Comparison of ENCODE assay signal across 28 cellular contexts in genomic region chr2:131590366-131590765, GRCh38.
"Had no signal": no experiment of that assay in that cellular context is flagged by ENCODE, and none has a peak within 500 bp of the region (broad histone marks: within the 10 kb centered on the region; RNA-seq: fewer than 3 reads in every experiment).

No MANE protein-coding gene starts in this region.

- H3K27ac Mint-ChIP-seq: stimulated activated effector memory CD8-positive, alpha-beta T cell treated with anti-CD3 and anti-CD28 coated beads, Interleukin-12 subunit alpha, Interleukin-12 subunit beta, amount 100 ng/mL, for 72 hours; stimulated activated memory B cell treated with anti-CD40 and anti-IgM and Interleukin-4, amounts not matched to agents 10 μg/mL and 1 μg/mL and 100 μg/mL, for 72 hours; stimulated activated naive B cell treated with anti-CD40 and anti-IgM and Interleukin-4, amounts not matched to agents 10 μg/mL and 1 μg/mL and 100 μg/mL, for 72 hours; stimulated activated naive CD8-positive, alpha-beta T cell treated with anti-CD3 and anti-CD28 coated beads, Interleukin-15, amount 100 ng/mL, for 72 hours; stimulated activated naive CD8-positive, alpha-beta T cell treated with anti-CD3 and anti-CD28 coated beads, Interleukin-15, Interleukin-2, amounts not matched to agents 100 ng/mL and 50 ng/mL, for 24 hours; type B pancreatic cell had no signal

- H3K4me3 Mint-ChIP-seq: stimulated activated effector memory CD8-positive, alpha-beta T cell treated with anti-CD3 and anti-CD28 coated beads, Interleukin-12 subunit alpha, Interleukin-12 subunit beta, amount 100 ng/mL, for 72 hours; stimulated activated memory B cell treated with anti-CD40 and anti-IgM and Interleukin-4, amounts not matched to agents 10 μg/mL and 1 μg/mL and 100 μg/mL, for 72 hours; stimulated activated naive B cell treated with anti-CD40 and anti-IgM and Interleukin-4, amounts not matched to agents 10 μg/mL and 1 μg/mL and 100 μg/mL, for 72 hours; stimulated activated naive CD8-positive, alpha-beta T cell treated with anti-CD3 and anti-CD28 coated beads, Interleukin-15, amount 100 ng/mL, for 72 hours; stimulated activated naive CD8-positive, alpha-beta T cell treated with anti-CD3 and anti-CD28 coated beads, Interleukin-15, Interleukin-2, amounts not matched to agents 100 ng/mL and 50 ng/mL, for 24 hours; type B pancreatic cell had no signal

- DNase-seq: stimulated activated CD4-positive, alpha-beta T cell treated with anti-CD3 and anti-CD28 coated beads, Interleukin-2, amount 100 ng/mL, for 48 hours; stimulated activated CD4-positive, alpha-beta T cell treated with anti-CD3 and anti-CD28 coated beads, Interleukin-4, amount 100 ng/mL, for 1 hour; stimulated activated CD4-positive, alpha-beta T cell treated with anti-CD3 and anti-CD28 coated beads, Interleukin-4, amount 100 ng/mL, for 24 hours; stimulated activated CD4-positive, alpha-beta T cell treated with anti-CD3 and anti-CD28 coated beads, Interleukin-4, amount 100 ng/mL, for 4 hours; stimulated activated CD8-positive, alpha-beta memory T cell treated with anti-CD3 and anti-CD28 coated beads, Interleukin-4, amount 100 ng/mL, for 48 hours; stimulated activated naive B cell treated with anti-CD40 and anti-IgM and Interleukin-4, amounts not matched to agents 10 μg/mL and 1 μg/mL and 100 μg/mL, for 72 hours; stimulated activated naive CD4-positive, alpha-beta T cell; stimulated activated naive CD4-positive, alpha-beta T cell treated with Interleukin-2 at 50 U/mL for 16 hours; stimulated activated naive CD8-positive, alpha-beta T cell treated with anti-CD3 and anti-CD28 coated beads, Interleukin-15, amount 100 ng/mL, for 72 hours; stimulated activated naive CD8-positive, alpha-beta T cell treated with anti-CD3 and anti-CD28 coated beads, Interleukin-15, Interleukin-2, amounts not matched to agents 100 U/mL and 50 U/mL, for 24 hours; stomach; substantia nigra; testis; thyroid gland; tibial artery; transverse colon; trophoblast cell; upper lobe of right lung; uterus had no signal

- H3K4me3 ChIP-seq: stomach, suprapubic skin, testis, thoracic aorta, thyroid gland, tibial artery, tibial nerve, transverse colon, upper lobe of left lung, upper lobe of right lung, uterus, vagina had no signal

- H3K36me3 Mint-ChIP-seq: stimulated activated effector memory CD8-positive, alpha-beta T cell treated with anti-CD3 and anti-CD28 coated beads, Interleukin-12 subunit alpha, Interleukin-12 subunit beta, amount 100 ng/mL, for 72 hours; stimulated activated memory B cell treated with anti-CD40 and anti-IgM and Interleukin-4, amounts not matched to agents 10 μg/mL and 1 μg/mL and 100 μg/mL, for 72 hours; stimulated activated naive B cell treated with anti-CD40 and anti-IgM and Interleukin-4, amounts not matched to agents 10 μg/mL and 1 μg/mL and 100 μg/mL, for 72 hours; type B pancreatic cell had no signal

- H3K27me3 ChIP-seq: testis, thyroid gland, tibial artery, tibial nerve, transverse colon, upper lobe of left lung, upper lobe of right lung, uterus, vagina had no signal

- H3K9me3 ChIP-seq: stomach, suprapubic skin, testis, thoracic aorta, thyroid gland, tibial artery, tibial nerve, transverse colon, upper lobe of left lung, upper lobe of right lung, uterus, vagina had no signal

- H3K36me3 ChIP-seq: stomach, suprapubic skin, thoracic aorta, thyroid gland, tibial artery, tibial nerve, transverse colon, upper lobe of left lung, upper lobe of right lung, uterus, vagina had no signal

- H3K4me1 Mint-ChIP-seq: stimulated activated effector memory CD8-positive, alpha-beta T cell treated with anti-CD3 and anti-CD28 coated beads, Interleukin-12 subunit alpha, Interleukin-12 subunit beta, amount 100 ng/mL, for 72 hours; stimulated activated naive CD8-positive, alpha-beta T cell treated with anti-CD3 and anti-CD28 coated beads, Interleukin-15, amount 100 ng/mL, for 72 hours had no signal

- H3K4me1 ChIP-seq: stomach, suprapubic skin, testis, thyroid gland, tibial artery, tibial nerve, transverse colon, upper lobe of left lung, upper lobe of right lung, uterus, vagina had no signal

- H3K27ac ChIP-seq: stomach, suprapubic skin, testis, thoracic aorta, thyroid gland, tibial artery, tibial nerve, transverse colon, upper lobe of left lung, upper lobe of right lung, uterus, vagina had no signal

- H3K9me3 Mint-ChIP-seq: stimulated activated effector memory CD8-positive, alpha-beta T cell treated with anti-CD3 and anti-CD28 coated beads, Interleukin-12 subunit alpha, Interleukin-12 subunit beta, amount 100 ng/mL, for 72 hours; stimulated activated memory B cell treated with anti-CD40 and anti-IgM and Interleukin-4, amounts not matched to agents 10 μg/mL and 1 μg/mL and 100 μg/mL, for 72 hours; stimulated activated naive B cell treated with anti-CD40 and anti-IgM and Interleukin-4, amounts not matched to agents 10 μg/mL and 1 μg/mL and 100 μg/mL, for 72 hours; stimulated activated naive CD8-positive, alpha-beta T cell treated with anti-CD3 and anti-CD28 coated beads, Interleukin-15, amount 100 ng/mL, for 72 hours; stimulated activated naive CD8-positive, alpha-beta T cell treated with anti-CD3 and anti-CD28 coated beads, Interleukin-15, Interleukin-2, amounts not matched to agents 100 ng/mL and 50 ng/mL, for 24 hours; type B pancreatic cell had no signal
